Comparison of ENCODE assay signal across 1 cellular context in genomic region chr16:81542609-81543570, GRCh38.
TF ChIP-seq lines count a peak whose summit lies in the region.

No MANE protein-coding gene starts in this region.

TF ChIP-seq in HepG2, 621 proteins besides CTCF, POLR2A, EP300 and RAD21 (continued from another document and continues in another):
- peak; percentile 39 for TF ChIP-seq ZNF776 (CRISPR knock-in tag; IDR thresholded peaks at IDR 0.05)
- no peak for TF ChIP-seq HNRNPUL1 (IDR thresholded peaks at IDR 0.05; ENCODE audit: low read depth, low read length)
- TF ChIP-seq ZNF83 (CRISPR knock-in tag; IDR thresholded peaks at IDR 0.05; ENCODE audit: borderline replicate concordance) = no peak
- TF ChIP-seq HCFC1 (IDR thresholded peaks at IDR 0.05; ENCODE audit: low read depth, low read length) = no peak
- TF ChIP-seq POLR2AphosphoS2 (IDR thresholded peaks at IDR 0.05; ENCODE audit: low read depth, low read length) = no peak
- TF ChIP-seq ZNF644 (CRISPR knock-in tag; IDR thresholded peaks at IDR 0.05; ENCODE audit: low read depth) = no peak
- TF ChIP-seq NR2F2 (IDR thresholded peaks at IDR 0.05; ENCODE audit: borderline replicate concordance, low read depth) = peak; percentile 93
- TF ChIP-seq NR2F6 (IDR thresholded peaks at IDR 0.05) = peak; percentile 95
- TF ChIP-seq NR2F6 (CRISPR knock-in tag; IDR thresholded peaks at IDR 0.05) = peak; percentile 96
- TF ChIP-seq ZNF772 (CRISPR knock-in tag; IDR thresholded peaks at IDR 0.05) = peak; percentile 88; the same call in 1 of the 2 replicates
- TF ChIP-seq ZNF839 (CRISPR knock-in tag; IDR thresholded peaks at IDR 0.05; ENCODE audit: borderline replicate concordance) = 0 out of 2 replicates have a peak, but pooled peaks have one; percentile 54
- TF ChIP-seq ZNF747 (CRISPR knock-in tag; IDR thresholded peaks at IDR 0.05; ENCODE audit: borderline replicate concordance) = peak; percentile 66; the same call in 1 of the 2 replicates
- no peak for TF ChIP-seq DDIT3 (CRISPR knock-in tag; IDR thresholded peaks at IDR 0.05)
- TF ChIP-seq ZNF280D (CRISPR knock-in tag; IDR thresholded peaks at IDR 0.05) = 0 out of 2 replicates have a peak, but pooled peaks have one; percentile 48
- TF ChIP-seq SKI (IDR thresholded peaks at IDR 0.05; ENCODE audit: partially characterized antibody) = peak; percentile 20
- TF ChIP-seq PAWR (CRISPR knock-in tag; IDR thresholded peaks at IDR 0.05; ENCODE audit: borderline replicate concordance) = no peak
- peak; percentile 67 for TF ChIP-seq RXRA (CRISPR knock-in tag; IDR thresholded peaks at IDR 0.05)
- peak; percentile 65; the same call in 1 of the 2 replicates for TF ChIP-seq HDAC1 (CRISPR knock-in tag; IDR thresholded peaks at IDR 0.05)
- 0 out of 2 replicates have a peak, but pooled peaks have one; percentile 62 for TF ChIP-seq MXD1 (CRISPR knock-in tag; IDR thresholded peaks at IDR 0.05)
- peak; percentile 51; the same call in 1 of the 2 replicates for TF ChIP-seq ZNF724P (CRISPR knock-in tag; IDR thresholded peaks at IDR 0.05; ENCODE audit: borderline replicate concordance)
- TF ChIP-seq MED8 (CRISPR knock-in tag; IDR thresholded peaks at IDR 0.05; ENCODE audit: insufficient replicate concordance) = peak; percentile 52
- no peak for TF ChIP-seq JUND (CRISPR knock-in tag; IDR thresholded peaks at IDR 0.05)
- peak; percentile 70; the same call in 1 of the 2 replicates for TF ChIP-seq ZNF276 (CRISPR knock-in tag; IDR thresholded peaks at IDR 0.05; ENCODE audit: low read depth)
- peak; percentile 90; the same call in 1 of the 2 replicates for TF ChIP-seq STAT6 (CRISPR knock-in tag; IDR thresholded peaks at IDR 0.05; ENCODE audit: borderline replicate concordance)
- TF ChIP-seq DMTF1 (CRISPR knock-in tag; IDR thresholded peaks at IDR 0.05) = no peak
- TF ChIP-seq SPEN (CRISPR knock-in tag; IDR thresholded peaks at IDR 0.05; ENCODE audit: low read depth) = no peak; the same call in 1 of the 2 replicates
- TF ChIP-seq ZBTB39 (CRISPR knock-in tag; IDR thresholded peaks at IDR 0.05) = no peak
- TF ChIP-seq ZNF282 (IDR thresholded peaks at IDR 0.05; ENCODE audit: partially characterized antibody) = no peak
- TF ChIP-seq ZFP36L1 (CRISPR knock-in tag; IDR thresholded peaks at IDR 0.05) = 0 out of 2 replicates have a peak, but pooled peaks have one; percentile 62
- TF ChIP-seq NR3C1 (CRISPR knock-in tag; IDR thresholded peaks at IDR 0.05) = no peak
- no peak for TF ChIP-seq ZNF24 (IDR thresholded peaks at IDR 0.05)
- no peak for TF ChIP-seq ZNF34 (CRISPR knock-in tag; IDR thresholded peaks at IDR 0.05; ENCODE audit: borderline replicate concordance)
- TF ChIP-seq KAT2B (IDR thresholded peaks at IDR 0.05; ENCODE audit: borderline replicate concordance, low read depth, low read length) = no peak
- TF ChIP-seq ZNF607 (CRISPR knock-in tag; IDR thresholded peaks at IDR 0.05; ENCODE audit: borderline replicate concordance) = no peak
- no peak for TF ChIP-seq ZNF660 (CRISPR knock-in tag; IDR thresholded peaks at IDR 0.05; ENCODE audit: borderline replicate concordance, low read depth)
- TF ChIP-seq NFIB (CRISPR knock-in tag; IDR thresholded peaks at IDR 0.05; ENCODE audit: borderline replicate concordance) = no peak
- TF ChIP-seq PLSCR1 (CRISPR knock-in tag; IDR thresholded peaks at IDR 0.05; ENCODE audit: borderline replicate concordance) = no peak
- TF ChIP-seq ZNF782 (CRISPR knock-in tag; IDR thresholded peaks at IDR 0.05; ENCODE audit: borderline replicate concordance) = peak; percentile 56; the same call in 1 of the 2 replicates
- TF ChIP-seq ZNF703 (CRISPR knock-in tag; IDR thresholded peaks at IDR 0.05; ENCODE audit: borderline replicate concordance) = no peak
- TF ChIP-seq E2F1 (CRISPR knock-in tag; IDR thresholded peaks at IDR 0.05) = no peak
- TF ChIP-seq SALL1 (CRISPR knock-in tag; IDR thresholded peaks at IDR 0.05) = peak; percentile 89
- TF ChIP-seq RAD51 (IDR thresholded peaks at IDR 0.05; ENCODE audit: borderline replicate concordance) = no peak
- no peak for TF ChIP-seq SNAI1 (CRISPR knock-in tag; IDR thresholded peaks at IDR 0.05; ENCODE audit: borderline replicate concordance)
- TF ChIP-seq SALL2 (CRISPR knock-in tag; IDR thresholded peaks at IDR 0.05) = no peak
- no peak for TF ChIP-seq SRSF4 (IDR thresholded peaks at IDR 0.05; ENCODE audit: low read depth, low read length, poor library complexity, severe bottlenecking)
- no peak for TF ChIP-seq KLF11 (CRISPR knock-in tag; IDR thresholded peaks at IDR 0.05)
- no peak for TF ChIP-seq CSRNP1 (CRISPR knock-in tag; IDR thresholded peaks at IDR 0.05)
- no peak for TF ChIP-seq MIER3 (CRISPR knock-in tag; IDR thresholded peaks at IDR 0.05; ENCODE audit: borderline replicate concordance)
- TF ChIP-seq MYNN (CRISPR knock-in tag; IDR thresholded peaks at IDR 0.05; ENCODE audit: low read depth) = no peak
- no peak for TF ChIP-seq ZNF576 (CRISPR knock-in tag; IDR thresholded peaks at IDR 0.05)
- no peak for TF ChIP-seq NONO (IDR thresholded peaks at IDR 0.05)
- TF ChIP-seq NONO (CRISPR knock-in tag; conservative IDR thresholded peaks at IDR 0.05) = peak; percentile 78
- no peak for TF ChIP-seq SNRNP70 (IDR thresholded peaks at IDR 0.05; ENCODE audit: low read depth, low read length)
